Comparison of ENCODE assay signal across 11 cellular contexts in the genomic region with DNA sequence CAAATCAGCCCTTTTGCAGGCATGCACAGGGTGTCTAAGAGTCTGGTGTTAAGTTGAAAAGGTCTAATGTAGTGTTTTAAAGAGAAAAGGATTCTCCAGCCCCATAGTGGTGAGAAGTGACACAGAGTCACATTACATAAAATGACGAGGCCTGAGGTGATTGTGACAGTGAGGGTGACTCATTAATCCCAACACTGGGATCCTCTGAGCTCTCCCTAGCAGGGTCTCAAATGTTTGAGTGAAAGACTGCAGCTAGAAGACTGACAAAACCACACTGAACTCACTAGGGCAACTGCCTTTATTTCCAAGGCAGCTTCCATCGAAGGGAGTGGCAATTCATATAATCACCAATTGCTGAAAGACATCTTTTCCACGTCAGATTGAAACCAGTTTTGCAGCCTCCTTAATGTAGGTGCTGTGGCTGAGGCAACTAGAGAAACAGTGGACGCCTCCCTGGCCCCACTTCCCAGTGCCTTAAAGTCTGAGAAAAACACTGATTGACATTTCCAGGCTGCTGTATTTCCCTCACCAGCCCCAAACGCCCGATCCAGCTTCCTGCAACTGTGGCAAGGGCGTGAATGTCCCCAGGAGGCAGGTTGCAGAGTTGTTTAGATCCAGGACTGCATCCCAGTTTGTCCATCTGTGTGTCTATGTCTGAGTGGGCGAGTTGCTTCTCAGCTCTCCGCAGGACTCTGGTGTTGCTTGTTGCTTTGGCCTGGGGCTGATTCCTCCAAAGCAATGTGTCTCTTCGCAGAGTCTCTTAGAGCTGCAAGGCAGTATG.
DNase-seq lines count a peak whose midpoint lies in the region; ATAC-seq, FAIRE-seq and TF ChIP-seq lines count a peak whose summit lies in the region.
"Had no signal": no experiment of that assay in that cellular context is flagged by ENCODE, and none has a peak within 500 bp of the region (broad histone marks: within the 10 kb centered on the region; RNA-seq: fewer than 3 reads in every experiment).

No MANE protein-coding gene starts in this region.

- CTCF ChIA-PET in A549 (lab: Yijun Ruan, JAX): no interaction called here

- H3K79me2 ChIP-seq in GM23248 (ENCODE audit: insufficient read depth): no peaks in the 10 kb centered on the region

- POLR2A ChIA-PET in A549 (lab: Yijun Ruan, JAX): no interaction called here

- no peaks in the 10 kb centered on the region for H3K27me3 ChIP-seq in GM23248 (replicated peaks; ENCODE audit: insufficient read depth)

- no peak for TF ChIP-seq CTCF in A549 (IDR thresholded peaks at IDR 0.05)

- H3K36me3 ChIP-seq in GM23248 (ENCODE audit: low read depth): no peaks in the 10 kb centered on the region

- no peak overlapping the region; a peak in 1 of 6 replicates for H3K27ac ChIP-seq in A549
- no peak overlapping the region for H3K27ac ChIP-seq in GM23248

- peaks cover 3% of the 10 kb centered on the region; the same call in 1 of the 2 replicates for H3F3A ChIP-seq in GM23248 (ENCODE audit: insufficient read depth)

- no peak for TF ChIP-seq POLR2A in A549 (IDR thresholded peaks at IDR 0.05; ENCODE audit: low read length)

- H3K4me2 ChIP-seq in A549: no peak overlapping the region
- H3K4me2 ChIP-seq in GM23248 (ENCODE audit: unreplicated experiment): no peak overlapping the region

- DNase-seq in A549 (ENCODE audit: low read depth in 1 of 2, low spot score in 1 of 2): peak in 1 of 2 experiments; percentile 1
- DNase-seq in GM23248: peak; percentile 42
- peak; percentile 21 for DNase-seq in T-helper 22 cell (ENCODE audit: low read depth)
- peak; percentile 11 for DNase-seq in foreskin melanocyte
- DNase-seq in DMS153 (lab: John Stamatoyannopoulos, UW): no peak
- DNase-seq in NCI-H2171 treated with DMSO at 0.1 percent for 48 hours (lab: John Stamatoyannopoulos, UW): no peak
- DNase-seq in NCI-H1436 (lab: John Stamatoyannopoulos, UW): no peak
- DNase-seq: DMS79, NCI-H1105, occipital lobe had no signal

- TF ChIP-seq EP300 in A549 (IDR thresholded peaks at IDR 0.05): no peak

- no peak overlapping the region for H3K9ac ChIP-seq in GM23248

- no peaks in the 10 kb centered on the region for H3K9me2 ChIP-seq in GM23248 (ENCODE audit: insufficient read depth)

- H4K20me1 ChIP-seq in GM23248 (ENCODE audit: insufficient read depth): no peaks in the 10 kb centered on the region

- H3K4me3 ChIP-seq in A549 (no peak overlapping the region), GM23248 (no peak overlapping the region)

- 70% methylated on average over 9 of the region's 10 CpGs for WGBS in A549 (ENCODE audit: missing lambda C conversion rate)
- 84% methylated on average over 10 of the region's 10 CpGs for WGBS in GM23248 (ENCODE audit: low coverage in 1 of 2, low lambda C conversion rate in 2 of 2, missing lambda C conversion rate in 2 of 2), 2 experiments

- no peaks in the 10 kb centered on the region for H3K9me3 ChIP-seq in A549
- H3K9me3 ChIP-seq in GM23248 (ENCODE audit: low read depth): no peaks in the 10 kb centered on the region

- no peak for FAIRE-seq in A549 (lab: Jason Lieb, UNC)

- ATAC-seq in A549 (no peak), HG02970 (IDR thresholded peaks at IDR 0.05; ENCODE audit: low FRiP score, unreplicated experiment) (no peak)

- TF ChIP-seq RAD21 in A549 (conservative IDR thresholded peaks at IDR 0.05 in 1 of 2, IDR thresholded peaks at IDR 0.05 in 1 of 2): no peak

- H3K4me1 ChIP-seq in A549: peaks cover 10% of the 10 kb centered on the region; the same call in 1 of the 3 replicates
- H3K4me1 ChIP-seq in GM23248 (ENCODE audit: insufficient read depth): peaks cover 13% of the 10 kb centered on the region

- in situ Hi-C loops in GM23248 (cut with MboI): no loop called here

- H2AFZ ChIP-seq in GM23248: no peak overlapping the region

TF ChIP-seq in A549, 52 proteins besides CTCF, POLR2A, EP300 and RAD21:
- TF ChIP-seq MAZ (IDR thresholded peaks at IDR 0.05; ENCODE audit: borderline replicate concordance, low read depth, low read length) (no peak), SMC3 (IDR thresholded peaks at IDR 0.05) (no peak), FOSL2 (IDR thresholded peaks at IDR 0.05) (no peak), FOSL2 (CRISPR knock-in tag; IDR thresholded peaks at IDR 0.05) (0 out of 2 replicates have a peak, but pooled peaks have one; percentile 22)

Comparison
In these comparisons a context has a peak if more than half of its experiments do, and no peak if none do; other contexts are left out.
1. DNase-seq: peak in GM23248 (single experiment), T-helper 22 cell (single experiment) and foreskin melanocyte (single experiment); none in DMS153 (single experiment), NCI-H2171 treated with DMSO at 0.1 percent for 48 hours (single experiment) and NCI-H1436 (single experiment).